Comparison of ENCODE assay signal across 20 cellular contexts in genomic region chr15:56737791-56738190, GRCh38. TPM values are rescaled to one million over a fixed set of nuclear protein-coding genes. Genes with fewer than 3 reads are reported as not detected.
DNase-seq lines count a peak whose midpoint lies in the region; ATAC-seq, FAIRE-seq and TF ChIP-seq lines count a peak whose summit lies in the region.
"Had no signal": no experiment of that assay in that cellular context is flagged by ENCODE, and none has a peak within 500 bp of the region (broad histone marks: within the 10 kb centered on the region; RNA-seq: fewer than 3 reads in every experiment).

No MANE protein-coding gene starts in this region.

- peaks cover 1% of the 10 kb centered on the region for H3K4me1 Mint-ChIP-seq in WTC11
- peaks cover 3% of the 10 kb centered on the region; the same call in 2 of the 3 replicates for H3K4me1 Mint-ChIP-seq in GM23338

- H4K20me1 ChIP-seq in HepG2 (ENCODE audit: insufficient read depth, low read length) = no peaks in the 10 kb centered on the region
- no peaks in the 10 kb centered on the region for H4K20me1 ChIP-seq in GM23338 (replicated peaks; ENCODE audit: insufficient read depth)

- in situ Hi-C loops in HepG2 (cut with HindIII; ENCODE audit: extremely low pct_ligation_motif_present, low pct_unique_long_range_greater_than_20kb) (no loop called here), transverse colon (cut with MboI; ENCODE audit: low pct_ligation_motif_present in 1 of 4, low pct_unique_long_range_greater_than_20kb in 1 of 4, low sequenced_read_pairs in 3 of 4) (no loop called here)

- WGBS in HepG2 (ENCODE audit: low lambda C conversion rate) = 0% methylated on average over 1 of the region's 1 CpG
- 50 to 71% methylated on average over 1 of the region's 1 CpG for WGBS in transverse colon (ENCODE audit: low coverage in 1 of 2), 2 donors

- CTCF ChIA-PET in WTC11 (lab: Charles Lee) = no interaction called here
- CTCF ChIA-PET in HepG2 (lab: Yijun Ruan, JAX; ENCODE audit: low intra/inter-chr PET ratio, low total read pairs) = no interaction called here

- H3K9me2 ChIP-seq in GM23338 (ENCODE audit: insufficient read depth) = peaks cover 5% of the 10 kb centered on the region; the same call in 1 of the 2 replicates

- DNase-seq in HT-29 (ENCODE audit: low spot score) (peak; percentile 45), WTC11 (ENCODE audit: low spot score) (no peak), HepG2 (ENCODE audit: low spot score) (peak; percentile 56), transverse colon (no peak), NCI-H2107 treated with DMSO at 0.1 percent for 48 hours (lab: John Stamatoyannopoulos, UW; ENCODE audit: unreplicated experiment) (no peak), GM23338 (ENCODE audit: low spot score) (no peak), NCI-H524 (lab: John Stamatoyannopoulos, UW) (no peak)
- DNase-seq: AML-193, Caco-2, DMS153, EL, GOT3, Karpas-422, NCI-H1105 treated with DMSO at 0.1 percent for 48 hours, NCI-H1930, NCI-H2171, NCI-H446 treated with DMSO at 0.1 percent for 48 hours, NCI-H774, PC-9, SJCRH30 had no signal

- no peak overlapping the region for H3K4me3 Mint-ChIP-seq in WTC11
- H3K4me3 Mint-ChIP-seq in GM23338 = no peak overlapping the region

- no TSS peak for BruUV-seq in HepG2 (replicated peaks; lab: Mats Ljungman, UMichigan)

- no peak for TF ChIP-seq CTCF in WTC11 (IDR thresholded peaks at IDR 0.05)
- TF ChIP-seq CTCF in HepG2 (CRISPR knock-in tag; IDR thresholded peaks at IDR 0.05) = no peak
- no peak for TF ChIP-seq CTCF in transverse colon (IDR thresholded peaks at IDR 0.05)
- no peak for TF ChIP-seq CTCF in GM23338 (conservative IDR thresholded peaks at IDR 0.05; ENCODE audit: low read depth in 2 of 2)

- no peak overlapping the region for H3K27ac ChIP-seq in HepG2 (ENCODE audit: extremely low read length, insufficient read depth, low read length)
- peak overlapping the region; percentile 3 to 64 (median 42) for H3K27ac ChIP-seq in transverse colon
- H3K27ac ChIP-seq in GM23338 (ENCODE audit: low read depth) = no peak overlapping the region
- H3K27ac ChIP-seq: PC-9, SJCRH30 had no signal

- TF ChIP-seq POLR2A in HepG2 (IDR thresholded peaks at IDR 0.05; ENCODE audit: insufficient read depth in 1 of 2, low read depth in 2 of 2, low read length in 2 of 2) = no peak
- no peak for TF ChIP-seq POLR2A in transverse colon (IDR thresholded peaks at IDR 0.05)

- no peak for TF ChIP-seq RAD21 in HepG2 (CRISPR knock-in tag; IDR thresholded peaks at IDR 0.05)

- H3K27me3 Mint-ChIP-seq in WTC11 (ENCODE audit: low read depth) (peaks cover 26% of the 10 kb centered on the region), GM23338 (ENCODE audit: insufficient read depth, low read depth, poor library complexity) (peaks cover 11% of the 10 kb centered on the region)

- intact Hi-C loops in HepG2 (cut with micrococcal nuclease; ENCODE audit: unreplicated experiment) = loop anchor here (10.0 kb wide), 1 partner anchor 243 kb away; no protein-coding TSS in a partner anchor
- intact Hi-C loops in transverse colon (cut with DNase I; ENCODE audit: low total_unique reads) = no loop called here

- H3F3A ChIP-seq in GM23338 (replicated peaks; ENCODE audit: low read depth) = 0 out of 2 replicates have a peak, but pooled peaks cover 3% of the 10 kb centered on the region

- TF ChIP-seq EP300 in HepG2 (IDR thresholded peaks at IDR 0.05; ENCODE audit: low read depth in 2 of 2, low read length in 2 of 2) = peak in 1 of 2 experiments; percentile 21; a peak in 1 of 4 replicates
- no peak; the same call in 1 of the 2 replicates for TF ChIP-seq EP300 in HepG2 (CRISPR knock-in tag; IDR thresholded peaks at IDR 0.05; ENCODE audit: borderline replicate concordance)
- no peak for TF ChIP-seq EP300 in transverse colon (IDR thresholded peaks at IDR 0.05; ENCODE audit: low read depth)

- H3K27ac Mint-ChIP-seq in WTC11 = no peak overlapping the region
- H3K27ac Mint-ChIP-seq in GM23338 = no peak overlapping the region

- H3K9me3 Mint-ChIP-seq in WTC11 (peaks cover 26% of the 10 kb centered on the region), GM23338 (peaks cover 19% of the 10 kb centered on the region)

- H3K4me3 ChIP-seq in HepG2 (replicated peaks in 1 of 3; ENCODE audit: insufficient read depth in 1 of 3, low read depth in 2 of 3, low read length in 3 of 3) (peak overlapping the region in 2 of 3 experiments; percentile 0 to 16; a peak in 1 of 6 replicates), transverse colon (no peak overlapping the region), GM23338 (no peak overlapping the region)
- H3K4me3 ChIP-seq: PC-9, SJCRH30 had no signal

- H2AFZ ChIP-seq in HepG2 (ENCODE audit: low read length) (no peak overlapping the region), GM23338 (no peak overlapping the region)
- H2AFZ ChIP-seq: PC-9 had no signal

- no peaks in the 10 kb centered on the region for H3K79me2 ChIP-seq in HepG2 (ENCODE audit: insufficient read depth, low read length)
- no peaks in the 10 kb centered on the region for H3K79me2 ChIP-seq in GM23338 (replicated peaks; ENCODE audit: insufficient read depth)

- H3K27me3 ChIP-seq in HepG2 (ENCODE audit: control insufficient read depth in 1 of 2, insufficient read depth in 2 of 2, low read length in 2 of 2) = no peaks in the 10 kb centered on the region; a peak in 1 of 5 replicates
- no peaks in the 10 kb centered on the region for H3K27me3 ChIP-seq in transverse colon
- H3K27me3 ChIP-seq in GM23338 (ENCODE audit: insufficient read depth) = peaks cover 10% of the 10 kb centered on the region; the same call in 1 of the 2 replicates
- H3K27me3 ChIP-seq: SJCRH30 had no signal

- peaks cover 23% of the 10 kb centered on the region for H3K36me3 Mint-ChIP-seq in WTC11
- H3K36me3 Mint-ChIP-seq in GM23338 (ENCODE audit: low read depth) = peaks cover 17% of the 10 kb centered on the region

- H3K9ac ChIP-seq in HepG2 (ENCODE audit: insufficient read depth, low read depth, low read length) = peak overlapping the region; percentile 21; the same call in 1 of the 2 replicates

- ATAC-seq in WTC11 (no peak), HepG2 (no peak; the same call in 2 of the 3 replicates), GM23338 (no peak)

- H3K9me3 ChIP-seq in HepG2 (ENCODE audit: low read length) (peaks cover 7% of the 10 kb centered on the region; the same call in 1 of the 2 replicates), transverse colon (no peaks in the 10 kb centered on the region)
- H3K9me3 ChIP-seq: Caco-2 had no signal

- H3K4me1 ChIP-seq in HepG2 (ENCODE audit: insufficient read depth, low read length) (peaks cover 60% of the 10 kb centered on the region), transverse colon (peaks cover 0 to 31% (median 16%) of the 10 kb centered on the region in 4 donors), GM23338 (ENCODE audit: insufficient read depth) (peaks cover 23% of the 10 kb centered on the region)

- POLR2A ChIA-PET in WTC11 (lab: Charles Lee) = no interaction called here
- POLR2A ChIA-PET in HepG2 (lab: Yijun Ruan, JAX) = interaction anchor here (1.1 kb wide), 1 partner anchor 35 kb away, joined by 3 read pairs; no protein-coding TSS in a partner anchor

- no peak for FAIRE-seq in HepG2 (lab: Jason Lieb, UNC)

- H3K36me3 ChIP-seq in HepG2 (replicated peaks in 1 of 2; ENCODE audit: control insufficient read depth in 1 of 2, insufficient read depth in 2 of 2, low read length in 2 of 2) (no peaks in the 10 kb centered on the region), transverse colon (no peaks in the 10 kb centered on the region), GM23338 (ENCODE audit: insufficient read depth) (0 out of 2 replicates have a peak, but pooled peaks cover 3% of the 10 kb centered on the region)
- H3K36me3 ChIP-seq: SJCRH30 had no signal

- H3K4me2 ChIP-seq in HepG2 (ENCODE audit: low read depth, low read length) (peak overlapping the region; percentile 43), GM23338 (no peak overlapping the region)
- H3K4me2 ChIP-seq: PC-9 had no signal

TF ChIP-seq in WTC11, 78 proteins besides CTCF, POLR2A, EP300 and RAD21:
- TF ChIP-seq RORB (CRISPR knock-in tag; IDR thresholded peaks at IDR 0.05) (no peak), GABPB1 (CRISPR knock-in tag; IDR thresholded peaks at IDR 0.05) (peak; percentile 54; the same call in 1 of the 2 replicates)

TF ChIP-seq in HepG2, 621 proteins besides CTCF, POLR2A, EP300 and RAD21 (continues in another document):
- no peak for TF ChIP-seq HOXA7 (CRISPR knock-in tag; IDR thresholded peaks at IDR 0.05)
- no peak for TF ChIP-seq JDP2 (CRISPR knock-in tag; IDR thresholded peaks at IDR 0.05; ENCODE audit: borderline replicate concordance)
- TF ChIP-seq ZNF589 (CRISPR knock-in tag; conservative IDR thresholded peaks at IDR 0.05) = no peak

TF ChIP-seq in GM23338, 12 proteins besides CTCF, POLR2A, EP300 and RAD21 (continues in another document):
- TF ChIP-seq STAT1 (IDR thresholded peaks at IDR 0.05; ENCODE audit: unreplicated experiment) = no peak

RNA-seq across cellular contexts. Expression of gene ZNF280D, which starts 4.5 kb away (rescaled TPM):
- 8.5 and 8.7 TPM in 2 replicates for total RNA-seq in HT-29 (2014; rRNA removed; shearing (Covaris generic))
- total RNA-seq in WTC11 (2021) (20.9 to 25.7 TPM (median 23.0 TPM) in 3 replicates), HepG2 (2016; rRNA removed; fragmentation: Illumina TruSeq; extraction: Trizol) (11.9 and 13.1 TPM in 2 replicates), transverse colon (10 to 100 TPM; 22.4 to 79.2 (median 43.3) TPM)
- 5.4 and 7.1 TPM in 2 replicates for total RNA-seq in HepG2 (2016; cell fraction: cytosol; rRNA removed; fragmentation: Illumina TruSeq; extraction: Trizol; ENCODE audit: low read depth)
- 11.5 and 15.5 TPM in 2 replicates for total RNA-seq in HepG2 (2016; cell fraction: insoluble cytoplasmic fraction; rRNA removed; fragmentation: Illumina TruSeq; extraction: Trizol)
- total RNA-seq in HepG2 (2016; cell fraction: membrane; rRNA removed; fragmentation: Illumina TruSeq; extraction: Trizol) = 9.9 and 10.1 TPM in 2 replicates
- 24.9 and 26.5 TPM in 2 replicates for total RNA-seq in HepG2 (2016; cell fraction: nucleus; rRNA removed; fragmentation: Illumina TruSeq; extraction: Trizol)
- polyA plus RNA-seq in HepG2 (2011; rRNA removed) (5.4 and 7.1 TPM in 2 replicates), GM23338 (2016; fragmentation: Nextera tagmentation; extraction: Ambion mirVana) (23.3 and 27.5 TPM in 2 replicates)
- polyA plus RNA-seq in HepG2 (2011; cell fraction: cytosol; rRNA removed) = 2.2 and 3.9 TPM in 2 replicates
- polyA plus RNA-seq in HepG2 (2011; cell fraction: nucleus; rRNA removed) = 6.2 and 6.6 TPM in 2 replicates
- 8.9 and 11.0 TPM in 2 replicates for polyA plus RNA-seq in HepG2 (2012)
- polyA plus RNA-seq in HepG2 (2016; cell fraction: cytosol; fragmentation: Illumina TruSeq; extraction: Trizol; ENCODE audit: low read depth) = 3.4 and 6.5 TPM in 2 replicates
- polyA plus RNA-seq in HepG2 (2016; cell fraction: insoluble cytoplasmic fraction; fragmentation: Illumina TruSeq; extraction: Trizol; ENCODE audit: low read depth) = 11.9 and 12.1 TPM in 2 replicates
- polyA plus RNA-seq in HepG2 (2016; cell fraction: membrane; fragmentation: Illumina TruSeq; extraction: Trizol; ENCODE audit: low read depth) = 6.9 and 8.3 TPM in 2 replicates
- polyA plus RNA-seq in HepG2 (2016; cell fraction: nucleus; fragmentation: Illumina TruSeq; extraction: Trizol; ENCODE audit: insufficient read depth, low read depth) = 19.8 and 24.6 TPM in 2 replicates
- polyA minus RNA-seq in HepG2 (2011; rRNA and poly(A)+ RNA removed; ENCODE audit: low replicate concordance) = 4.1 and 5.7 TPM in 2 replicates
- 4.0 and 5.2 TPM in 2 replicates for polyA minus RNA-seq in HepG2 (2011; cell fraction: cytosol; rRNA and poly(A)+ RNA removed)
- 40.4 and 43.9 TPM in 2 replicates for polyA minus RNA-seq in HepG2 (2011; cell fraction: nucleus; rRNA and poly(A)+ RNA removed)
- total RNA-seq in GM23338 (2014; rRNA removed; shearing (Covaris generic)) = 32.5 and 34.1 TPM in 2 replicates

Comparison
In these comparisons a context has a peak if more than half of its experiments do, and no peak if none do; other contexts are left out.
1. DNase-seq: peak in HT-29 (single experiment) and HepG2 (single experiment); none in WTC11 (single experiment), transverse colon (single experiment), NCI-H2107 treated with DMSO at 0.1 percent for 48 hours (single experiment), GM23338 (single experiment) and NCI-H524 (0 of 2).
2. H3K27ac ChIP-seq: peak in transverse colon (4 of 4); none in HepG2 (single experiment) and GM23338 (single experiment).
3. H3K4me3 ChIP-seq: peak in HepG2 (2 of 3); none in transverse colon (0 of 4) and GM23338 (single experiment).